27 cellular contexts compared by ENCODE assay signal in the genomic region with DNA sequence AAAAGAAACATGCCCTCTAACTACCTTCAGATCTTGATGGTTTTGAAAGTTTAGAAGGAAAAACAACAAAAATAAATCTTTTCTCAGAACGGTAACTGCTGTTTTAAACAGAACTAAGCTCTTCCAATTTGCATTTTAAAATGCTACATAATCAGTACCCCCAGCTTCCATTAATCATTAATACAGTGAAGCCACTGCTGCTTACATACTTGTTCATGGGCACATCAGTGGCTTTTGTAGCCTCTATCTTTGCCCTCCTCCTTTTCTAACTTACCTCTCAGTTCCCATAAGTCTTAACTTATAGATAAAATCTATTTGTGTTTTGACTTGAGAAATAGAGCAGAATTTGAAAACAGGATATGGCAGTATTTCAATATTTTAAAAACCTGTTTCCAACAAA.
"Had no signal": no experiment of that assay in that cellular context is flagged by ENCODE, and none has a peak within 500 bp of the region (broad histone marks: within the 10 kb centered on the region; RNA-seq: fewer than 3 reads in every experiment).

No MANE protein-coding gene starts in this region.

- H3K27me3 ChIP-seq: neural progenitor cell, right atrium auricular region, suprapubic skin, transverse colon, upper lobe of right lung, uterus had no signal

- H3K27me3 Mint-ChIP-seq: effector memory CD8-positive, alpha-beta T cell; memory B cell; naive B cell; natural killer cell treated with Interleukin-12 subunit alpha and Interleukin-12 subunit beta and Interleukin-15 and Interleukin-18, amount 100 ng/mL, for 72 hours; progenitor cell of endocrine pancreas; stimulated activated naive CD8-positive, alpha-beta T cell treated with anti-CD3 and anti-CD28 coated beads, Interleukin-15, amount 100 ng/mL, for 72 hours had no signal

- H3K27ac Mint-ChIP-seq: effector memory CD8-positive, alpha-beta T cell; immature natural killer cell; memory B cell; mesothelial cell of epicardium; naive B cell; natural killer cell treated with Interleukin-12 subunit alpha and Interleukin-12 subunit beta and Interleukin-15 and Interleukin-18, amount 100 ng/mL, for 72 hours; neural progenitor cell; progenitor cell of endocrine pancreas had no signal

- H3K4me1 ChIP-seq: neural progenitor cell, parathyroid adenoma, right atrium auricular region, suprapubic skin, transverse colon, upper lobe of right lung, uterus had no signal

- H3K36me3 ChIP-seq: neural progenitor cell, right atrium auricular region, upper lobe of right lung, uterus had no signal

- H3K9me3 Mint-ChIP-seq: effector memory CD8-positive, alpha-beta T cell; immature natural killer cell; memory B cell; natural killer cell treated with Interleukin-12 subunit alpha and Interleukin-12 subunit beta and Interleukin-15 and Interleukin-18, amount 100 ng/mL, for 72 hours; neural progenitor cell; stimulated activated naive CD8-positive, alpha-beta T cell treated with anti-CD3 and anti-CD28 coated beads, Interleukin-15, amount 100 ng/mL, for 72 hours had no signal

- H3K36me3 Mint-ChIP-seq: natural killer cell treated with Interleukin-12 subunit alpha and Interleukin-12 subunit beta and Interleukin-15 and Interleukin-18, amount 100 ng/mL, for 72 hours had no signal

- H3K4me3 ChIP-seq: lung, mucosa of descending colon, neural progenitor cell, right atrium auricular region, smooth muscle cell, suprapubic skin, transverse colon, upper lobe of right lung, uterus had no signal

- H3K9me3 ChIP-seq: mucosa of descending colon, right atrium auricular region, suprapubic skin, transverse colon, upper lobe of right lung, uterus had no signal

- FAIRE-seq: frontal cortex had no signal

- H3K4me3 Mint-ChIP-seq: effector memory CD8-positive, alpha-beta T cell; immature natural killer cell; memory B cell; mesothelial cell of epicardium; naive B cell; natural killer cell treated with Interleukin-12 subunit alpha and Interleukin-12 subunit beta and Interleukin-15 and Interleukin-18, amount 100 ng/mL, for 72 hours; neural progenitor cell; stimulated activated naive CD8-positive, alpha-beta T cell treated with anti-CD3 and anti-CD28 coated beads, Interleukin-15, amount 100 ng/mL, for 72 hours had no signal

- H3K4me1 Mint-ChIP-seq: memory B cell; mesothelial cell of epicardium; stimulated activated naive CD8-positive, alpha-beta T cell treated with anti-CD3 and anti-CD28 coated beads, Interleukin-15, amount 100 ng/mL, for 72 hours had no signal

- H3K9ac ChIP-seq: neural progenitor cell, parathyroid adenoma had no signal

- DNase-seq: cortex of kidney; effector memory CD8-positive, alpha-beta T cell; hypothalamus; immature natural killer cell; islet precursor cell; mucosa of descending colon; naive B cell; stimulated activated CD4-positive, alpha-beta T cell treated with anti-CD3 and anti-CD28 coated beads, Interleukin-12 subunit alpha, Interleukin-12 subunit beta, amount 100 ng/mL, for 4 hours; stimulated activated CD4-positive, alpha-beta T cell treated with anti-CD3 and anti-CD28 coated beads, Interleukin-1b, Interleukin-23, amount 100 ng/mL, for 48 hours; stimulated activated CD4-positive, alpha-beta T cell treated with anti-CD3 and anti-CD28 coated beads, Interleukin-4, amount 100 ng/mL, for 1 hour; stimulated activated CD8-positive, alpha-beta memory T cell treated with anti-CD3 and anti-CD28 coated beads, Interleukin-4, amount 100 ng/mL, for 48 hours; stimulated activated naive CD4-positive, alpha-beta T cell; stimulated activated naive CD8-positive, alpha-beta T cell treated with anti-CD3 and anti-CD28 coated beads, Interleukin-15, amount 100 ng/mL, for 72 hours; transverse colon; upper lobe of right lung; uterus had no signal

- H3K27ac ChIP-seq: neural progenitor cell, parathyroid adenoma, right atrium auricular region, suprapubic skin, transverse colon, upper lobe of right lung, uterus had no signal
